17 cellular contexts compared by ENCODE assay signal in genomic region chr3:171797265-171797679, GRCh38. TPM values are rescaled to one million over a fixed set of nuclear protein-coding genes. Genes with fewer than 3 reads are reported as not detected.
DNase-seq lines count a peak whose midpoint lies in the region; ATAC-seq, FAIRE-seq and TF ChIP-seq lines count a peak whose summit lies in the region.
"Had no signal": no experiment of that assay in that cellular context is flagged by ENCODE, and none has a peak within 500 bp of the region (broad histone marks: within the 10 kb centered on the region; RNA-seq: fewer than 3 reads in every experiment).

No MANE protein-coding gene starts in this region.

- no peak for TF ChIP-seq POLR2A in esophagus squamous epithelium (IDR thresholded peaks at IDR 0.05)

- 32 to 40% methylated on average over 1 of the region's 1 CpG for WGBS in esophagus squamous epithelium, 2 donors

- peak overlapping the region; percentile 65 to 84 (median 73) for H3K27ac ChIP-seq in esophagus squamous epithelium

- H3K9me3 Mint-ChIP-seq in activated T-helper 2 cell treated with anti-CD3 and anti-CD28 coated beads, Interferon-gamma antibody, Interleukin-2, Interleukin-4, amounts not matched to agents 10 μg/mL and 5 μg/mL and 100 μg/mL, durations not matched to agents 14 hours and 24 hours and 36 hours, result no peaks in the 10 kb centered on the region
- H3K9me3 Mint-ChIP-seq in stimulated activated memory B cell treated with anti-CD40 and anti-IgM and Interleukin-4, amounts not matched to agents 10 μg/mL and 1 μg/mL and 100 μg/mL, for 72 hours, result no peaks in the 10 kb centered on the region
- H3K9me3 Mint-ChIP-seq: activated B cell treated with CpG ODN at 0.5 μM for 24 hours; CD14-positive monocyte; stimulated activated effector memory CD8-positive, alpha-beta T cell treated with anti-CD3 and anti-CD28 coated beads, Interleukin-12 subunit alpha, Interleukin-12 subunit beta, amount 100 ng/mL, for 72 hours had no signal

- FAIRE-seq in GM18507 (lab: Jason Lieb, UNC), result peak; percentile 82
- FAIRE-seq: kidney had no signal

- peaks cover 11 to 81% (median 30%) of the 10 kb centered on the region in 3 donors for H3K4me1 ChIP-seq in esophagus squamous epithelium

- no peak for TF ChIP-seq CTCF in esophagus squamous epithelium (IDR thresholded peaks at IDR 0.05)

- H3K36me3 Mint-ChIP-seq in activated T-helper 2 cell treated with anti-CD3 and anti-CD28 coated beads, Interferon-gamma antibody, Interleukin-2, Interleukin-4, amounts not matched to agents 10 μg/mL and 5 μg/mL and 100 μg/mL, durations not matched to agents 14 hours and 24 hours and 36 hours (ENCODE audit: low read depth), result no peaks in the 10 kb centered on the region
- no peaks in the 10 kb centered on the region for H3K36me3 Mint-ChIP-seq in stimulated activated memory B cell treated with anti-CD40 and anti-IgM and Interleukin-4, amounts not matched to agents 10 μg/mL and 1 μg/mL and 100 μg/mL, for 72 hours
- H3K36me3 Mint-ChIP-seq: IgD-negative memory B cell; stimulated activated effector memory CD8-positive, alpha-beta T cell treated with anti-CD3 and anti-CD28 coated beads, Interleukin-12 subunit alpha, Interleukin-12 subunit beta, amount 100 ng/mL, for 72 hours had no signal

- no peaks in the 10 kb centered on the region for H3K27me3 ChIP-seq in esophagus squamous epithelium

- no peak overlapping the region for H3K4me3 ChIP-seq in esophagus squamous epithelium

- intact Hi-C loops in esophagus squamous epithelium (cut with DNase I), result no loop called here
- intact Hi-C loops in activated T-helper 2 cell treated with anti-CD3 and anti-CD28 coated beads, Interferon-gamma antibody, Interleukin-2, Interleukin-4, amounts not matched to agents 10 μg/mL and 5 μg/mL and 100 μg/mL, durations not matched to agents 14 hours and 24 hours and 36 hours (cut with micrococcal nuclease), result no loop called here

- no peaks in the 10 kb centered on the region for H3K9me3 ChIP-seq in esophagus squamous epithelium

- no peak overlapping the region for H3K27ac Mint-ChIP-seq in activated T-helper 2 cell treated with anti-CD3 and anti-CD28 coated beads, Interferon-gamma antibody, Interleukin-2, Interleukin-4, amounts not matched to agents 10 μg/mL and 5 μg/mL and 100 μg/mL, durations not matched to agents 14 hours and 24 hours and 36 hours
- H3K27ac Mint-ChIP-seq in stimulated activated memory B cell treated with anti-CD40 and anti-IgM and Interleukin-4, amounts not matched to agents 10 μg/mL and 1 μg/mL and 100 μg/mL, for 72 hours, result no peak overlapping the region
- H3K27ac Mint-ChIP-seq: activated B cell treated with CpG ODN at 0.5 μM for 24 hours; CD14-positive monocyte; IgD-negative memory B cell; stimulated activated effector memory CD8-positive, alpha-beta T cell treated with anti-CD3 and anti-CD28 coated beads, Interleukin-12 subunit alpha, Interleukin-12 subunit beta, amount 100 ng/mL, for 72 hours had no signal

- ATAC-seq in GM21529 (IDR thresholded peaks at IDR 0.05; ENCODE audit: unreplicated experiment) (peak; percentile 74), HG03442 (IDR thresholded peaks at IDR 0.05; ENCODE audit: unreplicated experiment) (peak; percentile 86)
- no peak for ATAC-seq in stimulated activated memory B cell treated with anti-CD40 and anti-IgM and Interleukin-4, amounts not matched to agents 10 μg/mL and 1 μg/mL and 100 μg/mL, for 72 hours
- ATAC-seq: stimulated activated effector memory CD8-positive, alpha-beta T cell treated with anti-CD3 and anti-CD28 coated beads, Interleukin-12 subunit alpha, Interleukin-12 subunit beta, amount 100 ng/mL, for 72 hours had no signal

- H3K27me3 Mint-ChIP-seq in activated T-helper 2 cell treated with anti-CD3 and anti-CD28 coated beads, Interferon-gamma antibody, Interleukin-2, Interleukin-4, amounts not matched to agents 10 μg/mL and 5 μg/mL and 100 μg/mL, durations not matched to agents 14 hours and 24 hours and 36 hours (ENCODE audit: low read depth), result peaks cover under 1% of the 10 kb centered on the region
- peaks cover 3% of the 10 kb centered on the region for H3K27me3 Mint-ChIP-seq in stimulated activated memory B cell treated with anti-CD40 and anti-IgM and Interleukin-4, amounts not matched to agents 10 μg/mL and 1 μg/mL and 100 μg/mL, for 72 hours
- H3K27me3 Mint-ChIP-seq: activated B cell treated with CpG ODN at 0.5 μM for 24 hours had no signal

- DNase-seq in GM18507 (ENCODE audit: extremely low spot score, insufficient read length, low read depth), result no peak
- DNase-seq in esophagus squamous epithelium (lab: John Stamatoyannopoulos, UW), result no peak
- no peak for DNase-seq in activated effector memory CD4-positive, alpha-beta T cell treated with anti-CD3 and anti-CD28 coated beads, Interleukin-2, amount 50 U/mL, for 16 hours
- DNase-seq in activated T-helper 2 cell treated with anti-CD3 and anti-CD28 coated beads, Interferon-gamma antibody, Interleukin-2, Interleukin-4, amounts not matched to agents 10 μg/mL and 5 μg/mL and 100 μg/mL, durations not matched to agents 14 hours and 24 hours and 36 hours (ENCODE audit: low spot score), result no peak
- DNase-seq in RKO (ENCODE audit: low spot score), result no peak
- DNase-seq: activated B cell treated with CpG ODN at 0.5 μM for 24 hours, H7, kidney, NCI-H2081 treated with DMSO at 0.1 percent for 48 hours, RPMI8226 had no signal

- no peak overlapping the region for H3K4me3 Mint-ChIP-seq in activated T-helper 2 cell treated with anti-CD3 and anti-CD28 coated beads, Interferon-gamma antibody, Interleukin-2, Interleukin-4, amounts not matched to agents 10 μg/mL and 5 μg/mL and 100 μg/mL, durations not matched to agents 14 hours and 24 hours and 36 hours (ENCODE audit: low read depth)
- H3K4me3 Mint-ChIP-seq in stimulated activated memory B cell treated with anti-CD40 and anti-IgM and Interleukin-4, amounts not matched to agents 10 μg/mL and 1 μg/mL and 100 μg/mL, for 72 hours, result no peak overlapping the region
- H3K4me3 Mint-ChIP-seq: activated B cell treated with CpG ODN at 0.5 μM for 24 hours; CD14-positive monocyte; IgD-negative memory B cell; stimulated activated effector memory CD8-positive, alpha-beta T cell treated with anti-CD3 and anti-CD28 coated beads, Interleukin-12 subunit alpha, Interleukin-12 subunit beta, amount 100 ng/mL, for 72 hours had no signal

- H3K4me1 Mint-ChIP-seq in activated T-helper 2 cell treated with anti-CD3 and anti-CD28 coated beads, Interferon-gamma antibody, Interleukin-2, Interleukin-4, amounts not matched to agents 10 μg/mL and 5 μg/mL and 100 μg/mL, durations not matched to agents 14 hours and 24 hours and 36 hours (ENCODE audit: low read depth), result peaks cover 3% of the 10 kb centered on the region
- H3K4me1 Mint-ChIP-seq in stimulated activated memory B cell treated with anti-CD40 and anti-IgM and Interleukin-4, amounts not matched to agents 10 μg/mL and 1 μg/mL and 100 μg/mL, for 72 hours, result no peaks in the 10 kb centered on the region
- H3K4me1 Mint-ChIP-seq: activated B cell treated with CpG ODN at 0.5 μM for 24 hours, IgD-negative memory B cell had no signal

- no peaks in the 10 kb centered on the region for H3K36me3 ChIP-seq in esophagus squamous epithelium

RNA-seq across cellular contexts. Expression of gene PLD1, which starts 13.0 kb away (rescaled TPM):
- 10 to 100 TPM; 30.9 to 67.9 (median 56.0) TPM for total RNA-seq in esophagus squamous epithelium
- total RNA-seq in activated T-helper 2 cell treated with anti-CD3 and anti-CD28 coated beads, Interferon-gamma antibody, Interleukin-2, Interleukin-4, amounts not matched to agents 10 μg/mL and 5 μg/mL and 100 μg/mL, durations not matched to agents 14 hours and 24 hours and 36 hours, result 1.0 and 1.1 TPM in 2 replicates
- total RNA-seq: activated B cell treated with CpG ODN at 0.5 μM for 24 hours had no signal

RNA-seq across cellular contexts. Expression of gene TMEM212, which starts 45.9 kb away (rescaled TPM):
- total RNA-seq in esophagus squamous epithelium, result not detected
- 0.09 TPM in 1 of 2 replicates, not detected in the other for total RNA-seq in activated T-helper 2 cell treated with anti-CD3 and anti-CD28 coated beads, Interferon-gamma antibody, Interleukin-2, Interleukin-4, amounts not matched to agents 10 μg/mL and 5 μg/mL and 100 μg/mL, durations not matched to agents 14 hours and 24 hours and 36 hours
- total RNA-seq: activated B cell treated with CpG ODN at 0.5 μM for 24 hours, cardiac septum, H7, kidney had no signal

Comparison
In these comparisons a context has a peak if more than half of its experiments do, and no peak if none do; other contexts are left out.
1. RNA of gene PLD1, which starts 13.0 kb away (total RNA-seq): 30.9 to 67.9 TPM in esophagus squamous epithelium; 1.0 to 1.1 TPM in activated T-helper 2 cell treated with anti-CD3 and anti-CD28 coated beads, Interferon-gamma antibody, Interleukin-2, Interleukin-4, amounts not matched to agents 10 μg/mL and 5 μg/mL and 100 μg/mL, durations not matched to agents 14 hours and 24 hours and 36 hours; every median in the first group is over 10 times any median in the second.